8 cellular contexts compared by ENCODE assay signal in genomic region chr19:3479177-3479818, GRCh38. TPM values are rescaled to one million over a fixed set of nuclear protein-coding genes. Genes with fewer than 3 reads are reported as not detected.
DNase-seq lines count a peak whose midpoint lies in the region; ATAC-seq, FAIRE-seq and TF ChIP-seq lines count a peak whose summit lies in the region.
"Had no signal": no experiment of that assay in that cellular context is flagged by ENCODE, and none has a peak within 500 bp of the region (broad histone marks: within the 10 kb centered on the region; RNA-seq: fewer than 3 reads in every experiment).

No MANE protein-coding gene starts in this region.

- H3K27ac ChIP-seq in GM23248 (no peak overlapping the region), SU-DHL-6 (ENCODE audit: low read depth, low read length) (no peak overlapping the region)
- H3K27ac ChIP-seq: KMS-11 had no signal

- H3K9me3 ChIP-seq in GM23248 (ENCODE audit: low read depth): no peaks in the 10 kb centered on the region
- no peaks in the 10 kb centered on the region for H3K9me3 ChIP-seq in SU-DHL-6 (ENCODE audit: insufficient read depth, low read length)

- H3K27me3 ChIP-seq in GM23248 (replicated peaks; ENCODE audit: insufficient read depth) (peaks cover 21% of the 10 kb centered on the region), SU-DHL-6 (ENCODE audit: low read length) (no peaks in the 10 kb centered on the region)

- intact Hi-C loops in left colon (cut with DNase I, micrococcal nuclease): loop anchor here (5.0 to 10.0 kb wide), 2 partner anchors 154 to 157 kb away; no protein-coding TSS in a partner anchor

- H3K9me2 ChIP-seq in GM23248 (ENCODE audit: insufficient read depth) (no peaks in the 10 kb centered on the region), SU-DHL-6 (replicated peaks; ENCODE audit: insufficient read depth, low read length) (no peaks in the 10 kb centered on the region)

- no peak overlapping the region for H3K9ac ChIP-seq in GM23248
- no peak overlapping the region for H3K9ac ChIP-seq in SU-DHL-6 (ENCODE audit: low read length)
- H3K9ac ChIP-seq: KMS-11 had no signal

- H3F3A ChIP-seq in GM23248 (ENCODE audit: insufficient read depth): no peaks in the 10 kb centered on the region
- H3F3A ChIP-seq in SU-DHL-6 (ENCODE audit: insufficient read depth): peaks cover 12% of the 10 kb centered on the region

- no peaks in the 10 kb centered on the region for H4K20me1 ChIP-seq in GM23248 (ENCODE audit: insufficient read depth)
- no peaks in the 10 kb centered on the region for H4K20me1 ChIP-seq in SU-DHL-6 (ENCODE audit: low read depth, low read length)

- H3K4me2 ChIP-seq in GM23248 (ENCODE audit: unreplicated experiment): no peak overlapping the region
- peak overlapping the region; percentile 1 for H3K4me2 ChIP-seq in SU-DHL-6 (ENCODE audit: low read depth, low read length, poor library complexity, severe bottlenecking)
- H3K4me2 ChIP-seq: KMS-11 had no signal

- H3K36me3 ChIP-seq in GM23248 (ENCODE audit: low read depth) (no peaks in the 10 kb centered on the region), SU-DHL-6 (ENCODE audit: low read length) (no peaks in the 10 kb centered on the region)

- no peak for FAIRE-seq in D721Med (lab: Jason Lieb, UNC)

- DNase-seq in GM23248 (peak; percentile 73), left colon (peak in 1 of 2 donors; percentile 58), D721Med (ENCODE audit: insufficient read length, low spot score) (no peak), cortex of kidney (lab: John Stamatoyannopoulos, UW) (no peak), HuH-7.5 (ENCODE audit: low spot score) (no peak)

- H2AFZ ChIP-seq in GM23248: no peak overlapping the region
- H2AFZ ChIP-seq in SU-DHL-6 (ENCODE audit: low read depth, low read length, severe bottlenecking): no peak overlapping the region

- no peak overlapping the region for H3K4me3 ChIP-seq in GM23248
- no peak overlapping the region for H3K4me3 ChIP-seq in SU-DHL-6 (ENCODE audit: insufficient read depth, low read length, poor library complexity, severe bottlenecking)

- WGBS in GM23248 (ENCODE audit: low coverage in 1 of 2, low lambda C conversion rate in 2 of 2, missing lambda C conversion rate in 2 of 2), 2 experiments: 28 to 40% methylated on average over 1 to 6 of the region's 6 CpGs

- in situ Hi-C loops in GM23248 (cut with MboI): no loop called here

- TF ChIP-seq CTCF in SU-DHL-6 (IDR thresholded peaks at IDR 0.05; ENCODE audit: insufficient read depth, low read length, poor library complexity, severe bottlenecking) (no peak), D721Med (IDR thresholded peaks at IDR 0.05; ENCODE audit: insufficient read depth, missing control alignments) (no peak)

- peak; percentile 12 for ATAC-seq in left colon

- no peaks in the 10 kb centered on the region for H3K79me2 ChIP-seq in GM23248 (ENCODE audit: insufficient read depth)
- no peaks in the 10 kb centered on the region for H3K79me2 ChIP-seq in SU-DHL-6 (ENCODE audit: insufficient read depth, low read length)

- H3K4me1 ChIP-seq in GM23248 (ENCODE audit: insufficient read depth): no peaks in the 10 kb centered on the region

RNA-seq across cellular contexts. Expression of gene SMIM24, which starts 1.0 kb away (rescaled TPM):
- total RNA-seq in GM23248 (2014; rRNA removed; shearing (Covaris generic)): not detected in 2 replicates
- polyA plus RNA-seq in GM23248 (2016; fragmentation: Nextera tagmentation; extraction: Ambion mirVana): not detected in 2 replicates
- total RNA-seq in left colon: 10 to 100 TPM; 42.0 to 45.8 TPM
- total RNA-seq: urinary bladder had no signal
- polyA plus RNA-seq: urinary bladder had no signal

RNA-seq across cellular contexts. Expression of gene SMIM44, which starts 3.9 kb away (rescaled TPM):
- total RNA-seq in GM23248 (2014; rRNA removed; shearing (Covaris generic)): not detected in 2 replicates
- not detected in 2 replicates for polyA plus RNA-seq in GM23248 (2016; fragmentation: Nextera tagmentation; extraction: Ambion mirVana)
- total RNA-seq in left colon: 1 to 10 TPM; 6.0 to 6.1 TPM
- total RNA-seq: urinary bladder had no signal
- polyA plus RNA-seq: urinary bladder had no signal

RNA-seq across cellular contexts. Expression of gene DOHH, which starts 21.2 kb away (rescaled TPM):
- total RNA-seq in GM23248 (2014; rRNA removed; shearing (Covaris generic)): 17.5 and 20.4 TPM in 2 replicates
- polyA plus RNA-seq in GM23248 (2016; fragmentation: Nextera tagmentation; extraction: Ambion mirVana): 15.0 and 16.9 TPM in 2 replicates
- total RNA-seq in left colon: 10 to 100 TPM in 1 of 2 donors, 1 to 10 TPM in 1; 8.8 to 13.6 TPM

RNA-seq across cellular contexts. Expression of gene FZR1, which starts 26.8 kb away (rescaled TPM):
- 36.5 and 61.3 TPM in 2 replicates for total RNA-seq in GM23248 (2014; rRNA removed; shearing (Covaris generic))
- polyA plus RNA-seq in GM23248 (2016; fragmentation: Nextera tagmentation; extraction: Ambion mirVana): 32.3 and 38.4 TPM in 2 replicates
- total RNA-seq in left colon: 10 to 100 TPM; 39.7 to 47.2 TPM

RNA-seq across cellular contexts. Expression of gene TEKTIP1, which starts 59.7 kb away (rescaled TPM):
- total RNA-seq in GM23248 (2014; rRNA removed; shearing (Covaris generic)): not detected in 2 replicates
- 0.33 TPM in 1 of 2 replicates, not detected in the other for polyA plus RNA-seq in GM23248 (2016; fragmentation: Nextera tagmentation; extraction: Ambion mirVana)
- total RNA-seq in left colon: 1 to 10 TPM; 2.2 to 3.5 TPM
- total RNA-seq: urinary bladder had no signal

Comparison
In these comparisons a context has a peak if more than half of its experiments do, and no peak if none do; other contexts are left out.
1. RNA of gene SMIM24, which starts 1.0 kb away (total RNA-seq): 42.0 to 45.8 TPM in left colon; not detected in GM23248; every median in the first group is over 10 times any median in the second.